ENCODE assay signal across 8 cellular contexts in the genomic region with DNA sequence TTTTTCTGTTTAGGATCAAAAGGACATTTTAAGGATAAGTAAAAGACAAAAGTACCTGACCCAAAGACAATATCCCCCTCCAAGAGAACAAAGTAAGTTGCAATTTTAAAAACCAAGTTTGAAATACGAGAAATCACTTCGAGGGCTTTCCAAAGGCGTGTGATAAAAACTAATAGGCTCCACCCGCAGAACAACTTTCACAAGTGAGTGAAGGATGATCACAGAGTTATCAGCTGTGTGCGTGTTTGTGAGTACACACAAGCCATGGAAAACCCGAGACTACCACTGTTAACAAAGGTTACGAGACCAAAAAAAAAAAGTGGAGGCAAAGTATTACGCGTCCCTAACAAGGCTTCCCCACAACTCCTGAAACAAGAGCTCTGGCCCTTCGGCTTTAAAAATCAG. TPM values are rescaled to one million over a fixed set of nuclear protein-coding genes. Genes with fewer than 3 reads are reported as not detected.
DNase-seq lines count a peak whose midpoint lies in the region; ATAC-seq and TF ChIP-seq lines count a peak whose summit lies in the region.

No MANE protein-coding gene starts in this region.

- H3K4me3 ChIP-seq in A673 (ENCODE audit: low read depth, low read length, poor library complexity, severe bottlenecking): peak overlapping the region; percentile 96

- DNase-seq in A673 (ENCODE audit: low spot score): no peak
- peak; percentile 17 for DNase-seq in GM13976 (ENCODE audit: low spot score)
- no peak for DNase-seq in T-helper 17 cell
- DNase-seq in fibroblast of peridontal ligament (ENCODE audit: extremely low read depth): peak; percentile 52
- no peak for DNase-seq in osteocyte (ENCODE audit: extremely low spot score, unreplicated experiment)
- DNase-seq in stimulated activated CD4-positive, alpha-beta T cell treated with anti-CD3 and anti-CD28 coated beads, Interleukin-12 subunit alpha, Interleukin-12 subunit beta, amount 100 ng/mL, for 4 hours: no peak
- no peak for DNase-seq in RPMI8226

- no peaks in the 10 kb centered on the region for H3K9me3 ChIP-seq in A673 (ENCODE audit: low read depth, low read length, poor library complexity, severe bottlenecking)
- no peaks in the 10 kb centered on the region for H3K9me3 ChIP-seq in T-helper 17 cell (ENCODE audit: control insufficient read depth, low read length, poor library complexity, severe bottlenecking)

- H3K4me1 ChIP-seq in A673 (ENCODE audit: insufficient read depth, low read length, poor library complexity, severe bottlenecking): peaks cover 8% of the 10 kb centered on the region

- peak overlapping the region; percentile 87 for H3K27ac Mint-ChIP-seq in T-helper 17 cell
- H3K27ac Mint-ChIP-seq in osteocyte (ENCODE audit: unreplicated experiment): peak overlapping the region; percentile 90

- peaks cover 48% of the 10 kb centered on the region for H3K4me1 Mint-ChIP-seq in T-helper 17 cell
- H3K4me1 Mint-ChIP-seq in osteocyte (ENCODE audit: unreplicated experiment): peaks cover 38% of the 10 kb centered on the region

- TF ChIP-seq CTCF in A673 (conservative IDR thresholded peaks at IDR 0.05; ENCODE audit: low read depth, low read length) (no peak), GM13976 (IDR thresholded peaks at IDR 0.05; ENCODE audit: borderline replicate concordance, control extremely low read depth, extremely low read depth, insufficient read depth, missing control alignments) (no peak), osteocyte (IDR thresholded peaks at IDR 0.05) (no peak)

- H3K4me3 Mint-ChIP-seq in T-helper 17 cell (peak overlapping the region; percentile 93), osteocyte (ENCODE audit: unreplicated experiment) (peak overlapping the region; percentile 87)

- in situ Hi-C loops in GM13976 (cut with MboI; ENCODE audit: low sequenced_read_pairs, unreplicated experiment): no loop called here

- POLR2A ChIA-PET in A673 (lab: Charles Lee; ENCODE audit: low non-redundant PET): interaction anchor here (0.6 kb wide), 1 partner anchor 1737 kb away, joined by 9 read pairs; no protein-coding TSS in a partner anchor

- intact Hi-C loops in A673 (cut with micrococcal nuclease; ENCODE audit: unreplicated experiment): no loop called here

- H3K9me3 Mint-ChIP-seq in osteocyte (ENCODE audit: unreplicated experiment): no peaks in the 10 kb centered on the region

- H3K27ac ChIP-seq in A673 (ENCODE audit: low read depth, low read length, poor library complexity, severe bottlenecking): peak overlapping the region; percentile 83

- CTCF ChIA-PET in A673 (lab: Charles Lee): no interaction called here

- no peaks in the 10 kb centered on the region for H3K36me3 Mint-ChIP-seq in T-helper 17 cell (ENCODE audit: low read depth)
- no peaks in the 10 kb centered on the region for H3K36me3 Mint-ChIP-seq in osteocyte (ENCODE audit: unreplicated experiment)

- no peaks in the 10 kb centered on the region for H3K36me3 ChIP-seq in A673 (ENCODE audit: insufficient read depth, low read length, poor library complexity, severe bottlenecking)

- H3K27me3 ChIP-seq in A673 (replicated peaks; ENCODE audit: insufficient read depth, low read depth, low read length, poor library complexity): no peaks in the 10 kb centered on the region

- ATAC-seq in T-helper 17 cell: no peak
- no peak for ATAC-seq in GM19463 (IDR thresholded peaks at IDR 0.05; ENCODE audit: unreplicated experiment)

- BruUV-seq in A673 (replicated peaks; lab: Mats Ljungman, UMichigan): no TSS peak

- H3K27me3 Mint-ChIP-seq in T-helper 17 cell (no peaks in the 10 kb centered on the region), osteocyte (ENCODE audit: unreplicated experiment) (peaks cover 13% of the 10 kb centered on the region)

RNA-seq across cellular contexts. Expression of gene SMAD2, which starts 0.8 kb away (rescaled TPM):
- total RNA-seq in A673 (2021): 117 and 124 TPM in 2 replicates
- total RNA-seq in T-helper 17 cell: 100 to 1,000 TPM; 108 to 114 TPM
- 145 and 147 TPM in 2 replicates for total RNA-seq in osteocyte

Comparison
In these comparisons a context has a peak if more than half of its experiments do, and no peak if none do; other contexts are left out.
1. DNase-seq: peak in GM13976 (single experiment) and fibroblast of peridontal ligament (single experiment); none in A673 (single experiment), T-helper 17 cell (0 of 3), osteocyte (single experiment), stimulated activated CD4-positive, alpha-beta T cell treated with anti-CD3 and anti-CD28 coated beads, Interleukin-12 subunit alpha, Interleukin-12 subunit beta, amount 100 ng/mL, for 4 hours (single experiment) and RPMI8226 (single experiment).